In the genomic region with DNA sequence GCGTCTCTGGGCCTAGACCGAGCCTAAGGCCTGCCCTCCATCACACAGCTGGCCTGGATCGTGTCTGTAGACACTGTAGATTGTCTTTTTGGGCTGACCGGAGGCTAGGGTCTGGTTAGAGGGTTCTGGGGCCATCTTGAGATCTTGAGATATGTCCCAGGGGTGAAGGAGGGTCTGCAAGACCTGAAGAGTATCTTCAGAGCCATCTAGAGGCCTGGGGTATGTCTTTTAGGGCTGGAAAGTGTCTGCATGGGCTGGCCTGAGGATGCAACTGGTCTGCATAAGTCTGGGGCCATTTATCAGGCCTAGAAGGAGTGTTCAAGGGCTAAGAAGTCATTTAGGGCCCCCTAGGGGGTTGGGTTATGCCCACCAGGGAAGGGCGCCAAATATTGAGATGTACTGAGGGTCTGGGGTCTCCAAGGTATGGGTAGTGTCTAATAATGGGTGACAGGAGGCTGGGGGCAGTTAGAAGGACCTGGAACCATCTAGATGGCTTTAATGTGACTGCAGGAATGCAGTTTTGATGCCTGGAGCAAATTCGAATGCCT, we compare ENCODE assay signal across 8 cellular contexts. TPM values are rescaled to one million over a fixed set of nuclear protein-coding genes. Genes with fewer than 3 reads are reported as not detected.
DNase-seq lines count a peak whose midpoint lies in the region; ATAC-seq, FAIRE-seq and TF ChIP-seq lines count a peak whose summit lies in the region.

No MANE protein-coding gene starts in this region.

- TF ChIP-seq RAD21 in A549 (conservative IDR thresholded peaks at IDR 0.05 in 1 of 2, IDR thresholded peaks at IDR 0.05 in 1 of 2): no peak

- H3K27me3 ChIP-seq in HL-60 (ENCODE audit: insufficient read depth, poor library complexity, severe bottlenecking) (no peaks in the 10 kb centered on the region), brain microvascular endothelial cell (replicated peaks) (no peaks in the 10 kb centered on the region)

- peaks cover 9% of the 10 kb centered on the region for H3K36me3 Mint-ChIP-seq in mesothelial cell of epicardium

- no peak for TF ChIP-seq EP300 in A549 (IDR thresholded peaks at IDR 0.05)

- WGBS in A549 (ENCODE audit: missing lambda C conversion rate): 6% methylated on average over 4 of the region's 6 CpGs

- no peak for FAIRE-seq in A549 (lab: Jason Lieb, UNC)

- TF ChIP-seq POLR2A in A549 (IDR thresholded peaks at IDR 0.05; ENCODE audit: low read length): no peak

- H3K27ac ChIP-seq in A549 (peak overlapping the region; percentile 94 to 97), HL-60 (replicated peaks) (peak overlapping the region; percentile 88), brain microvascular endothelial cell (peak overlapping the region; percentile 84)

- TF ChIP-seq CTCF in A549 (IDR thresholded peaks at IDR 0.05): no peak
- no peak for TF ChIP-seq CTCF in HL-60 (IDR thresholded peaks at IDR 0.05; ENCODE audit: insufficient read depth, low read length)
- TF ChIP-seq CTCF in brain microvascular endothelial cell (IDR thresholded peaks at IDR 0.05; ENCODE audit: low read depth, low read length, missing control alignments): no peak
- TF ChIP-seq CTCF in mesothelial cell of epicardium (IDR thresholded peaks at IDR 0.05; ENCODE audit: unreplicated experiment): no peak

- peaks cover 52% of the 10 kb centered on the region for H3K4me1 Mint-ChIP-seq in mesothelial cell of epicardium

- no peak for ATAC-seq in A549

- DNase-seq in A549 (ENCODE audit: low read depth in 1 of 2, low spot score in 1 of 2): no peak
- no peak for DNase-seq in HL-60 (ENCODE audit: low read depth in 1 of 2, low spot score in 1 of 2)
- DNase-seq in brain microvascular endothelial cell: no peak
- no peak for DNase-seq in mesothelial cell of epicardium (ENCODE audit: low spot score in 2 of 2, unreplicated experiment in 2 of 2)
- DNase-seq in stimulated activated CD8-positive, alpha-beta memory T cell treated with anti-CD3 and anti-CD28 coated beads, Interleukin-4, amount 100 ng/mL, for 48 hours: no peak
- DNase-seq in HT-29 (ENCODE audit: low spot score): no peak
- DNase-seq in NCI-H1694 treated with DMSO at 0.1 percent for 48 hours (lab: John Stamatoyannopoulos, UW): no peak
- DNase-seq in NCI-H226: no peak

- peak overlapping the region; percentile 98 for H3K4me2 ChIP-seq in A549

- H3K9me3 Mint-ChIP-seq in mesothelial cell of epicardium: no peaks in the 10 kb centered on the region

- POLR2A ChIA-PET in A549 (lab: Yijun Ruan, JAX): interaction anchor here (0.6 to 3.9 kb wide), 16 partner anchors 8 to 208 kb away, joined by 3 to 45 read pairs (median 6); partner anchors contain the start of genes ALDH16A1, BCL2L12, IRF3 and NOSIP

- no peaks in the 10 kb centered on the region for H3K9me3 ChIP-seq in A549

- peaks cover 36% of the 10 kb centered on the region for H3K4me1 ChIP-seq in A549

- H3K4me3 ChIP-seq in A549 (peak overlapping the region; percentile 94), HL-60 (replicated peaks; ENCODE audit: insufficient read depth, low read length) (peak overlapping the region; percentile 96), brain microvascular endothelial cell (ENCODE audit: low read depth, low read length) (peak overlapping the region; percentile 100)

- peaks cover 16% of the 10 kb centered on the region for H3K36me3 ChIP-seq in brain microvascular endothelial cell (replicated peaks)

- H3K27ac Mint-ChIP-seq in mesothelial cell of epicardium: peak overlapping the region; percentile 99

- no peaks in the 10 kb centered on the region for H3K27me3 Mint-ChIP-seq in mesothelial cell of epicardium (ENCODE audit: low read depth)

- peak overlapping the region; percentile 97 for H3K4me3 Mint-ChIP-seq in mesothelial cell of epicardium

- CTCF ChIA-PET in A549 (lab: Yijun Ruan, JAX): interaction anchor here (0.6 to 12.4 kb wide), 7 partner anchors 17 to 139 kb away, joined by 3 to 134 read pairs (median 7); partner anchors contain the start of genes BCL2L12 and IRF3

- in situ Hi-C loops in brain microvascular endothelial cell (cut with HindIII; ENCODE audit: low pct_ligation_motif_present, low sequenced_read_pairs): no loop called here

TF ChIP-seq in A549, 52 proteins besides CTCF, POLR2A, EP300 and RAD21:
- TF ChIP-seq EHF (CRISPR knock-in tag; IDR thresholded peaks at IDR 0.05) (no peak), FOSL2 (IDR thresholded peaks at IDR 0.05) (no peak), FOSL2 (CRISPR knock-in tag; IDR thresholded peaks at IDR 0.05) (no peak), HOXB13 (CRISPR knock-in tag; IDR thresholded peaks at IDR 0.05; ENCODE audit: low read depth) (no peak), FOXS1 (CRISPR knock-in tag; IDR thresholded peaks at IDR 0.05) (no peak), PHF8 (IDR thresholded peaks at IDR 0.05; ENCODE audit: borderline replicate concordance, low read depth) (0 out of 2 replicates have a peak, but pooled peaks have one; percentile 22), POLR2AphosphoS2 (conservative IDR thresholded peaks at IDR 0.05; ENCODE audit: low read length) (no peak), FOSB (CRISPR knock-in tag; IDR thresholded peaks at IDR 0.05) (0 out of 2 replicates have a peak, but pooled peaks have one; percentile 38), NFE2L2 (conservative IDR thresholded peaks at IDR 0.05; ENCODE audit: low read length) (no peak), ZNF302 (CRISPR knock-in tag; IDR thresholded peaks at IDR 0.05) (no peak), RNF2 (IDR thresholded peaks at IDR 0.05; ENCODE audit: borderline replicate concordance, low read depth) (no peak), HOXA7 (CRISPR knock-in tag; IDR thresholded peaks at IDR 0.05) (0 out of 2 replicates have a peak, but pooled peaks have one; percentile 34), HOXB5 (CRISPR knock-in tag; IDR thresholded peaks at IDR 0.05) (no peak), ESRRA (IDR thresholded peaks at IDR 0.05; ENCODE audit: borderline replicate concordance, low read length) (no peak), JUN (IDR thresholded peaks at IDR 0.05) (no peak), CHD2 (IDR thresholded peaks at IDR 0.05; ENCODE audit: low read length, partially characterized antibody) (no peak), BHLHE40 (IDR thresholded peaks at IDR 0.05; ENCODE audit: low read depth, low read length) (no peak), RARB (CRISPR knock-in tag; IDR thresholded peaks at IDR 0.05) (no peak), EHMT2 (IDR thresholded peaks at IDR 0.05; ENCODE audit: low read depth) (no peak), ZSCAN20 (CRISPR knock-in tag; IDR thresholded peaks at IDR 0.05) (no peak)

RNA-seq across cellular contexts. Expression of gene SCAF1, which starts 0.6 kb away (rescaled TPM):
- polyA plus RNA-seq in A549 (2011; rRNA removed): 4.0 and 6.1 TPM in 2 replicates
- polyA plus RNA-seq in A549 (2012; cell fraction: cytosol; rRNA removed): 19.9 and 23.2 TPM in 2 replicates
- 46.7 and 82.1 TPM in 2 replicates for polyA plus RNA-seq in A549 (2012; cell fraction: nucleus; rRNA removed)
- 41.0 to 47.9 TPM (median 47.2 TPM) in 3 replicates for polyA plus RNA-seq in A549 (2017; fragmentation: RNase III; extraction: RNeasy Plus Mini Kit Qiagen cat#74134 plus additional on column Dnase treatment)
- polyA minus RNA-seq in A549 (2011; rRNA and poly(A)+ RNA removed): 2.1 and 5.1 TPM in 2 replicates
- total RNA-seq in mesothelial cell of epicardium: 87.3 to 89.9 TPM (median 88.9 TPM) in 3 replicates
- 58.6 and 67.6 TPM in 2 replicates for total RNA-seq in HT-29 (2014; rRNA removed; shearing (Covaris generic))

RNA-seq across cellular contexts. Expression of gene RRAS, which starts 2.6 kb away (rescaled TPM):
- polyA plus RNA-seq in A549 (2011; rRNA removed) (45.9 and 47.6 TPM in 2 replicates), A549 (2017; fragmentation: RNase III; extraction: RNeasy Plus Mini Kit Qiagen cat#74134 plus additional on column Dnase treatment) (49.2 to 55.4 TPM (median 50.2 TPM) in 3 replicates)
- polyA plus RNA-seq in A549 (2012; cell fraction: cytosol; rRNA removed): 217 and 248 TPM in 2 replicates
- polyA plus RNA-seq in A549 (2012; cell fraction: nucleus; rRNA removed): 168 and 175 TPM in 2 replicates
- polyA minus RNA-seq in A549 (2011; rRNA and poly(A)+ RNA removed): 33.7 and 42.6 TPM in 2 replicates
- total RNA-seq in mesothelial cell of epicardium: 26.0 to 28.6 TPM (median 26.9 TPM) in 3 replicates
- 33.1 and 45.2 TPM in 2 replicates for total RNA-seq in HT-29 (2014; rRNA removed; shearing (Covaris generic))

RNA-seq across cellular contexts. Expression of gene IRF3, which starts 23.1 kb away (rescaled TPM):
- polyA plus RNA-seq in A549 (2011; rRNA removed) (54.0 and 68.6 TPM in 2 replicates), A549 (2017; fragmentation: RNase III; extraction: RNeasy Plus Mini Kit Qiagen cat#74134 plus additional on column Dnase treatment) (88.5 to 114 TPM (median 103 TPM) in 3 replicates)
- 167 and 169 TPM in 2 replicates for polyA plus RNA-seq in A549 (2012; cell fraction: cytosol; rRNA removed)
- polyA plus RNA-seq in A549 (2012; cell fraction: nucleus; rRNA removed): 340 and 393 TPM in 2 replicates
- polyA minus RNA-seq in A549 (2011; rRNA and poly(A)+ RNA removed): 54.0 and 55.5 TPM in 2 replicates
- 89.4 to 101 TPM (median 95.0 TPM) in 3 replicates for total RNA-seq in mesothelial cell of epicardium
- total RNA-seq in HT-29 (2014; rRNA removed; shearing (Covaris generic)): 380 and 432 TPM in 2 replicates

RNA-seq across cellular contexts. Expression of gene BCL2L12, which starts 23.2 kb away (rescaled TPM):
- polyA plus RNA-seq in A549 (2011; rRNA removed): 26.6 and 29.2 TPM in 2 replicates
- 108 and 134 TPM in 2 replicates for polyA plus RNA-seq in A549 (2012; cell fraction: cytosol; rRNA removed)
- 106 and 112 TPM in 2 replicates for polyA plus RNA-seq in A549 (2012; cell fraction: nucleus; rRNA removed)
- polyA plus RNA-seq in A549 (2017; fragmentation: RNase III; extraction: RNeasy Plus Mini Kit Qiagen cat#74134 plus additional on column Dnase treatment): 47.8 to 53.0 TPM (median 48.6 TPM) in 3 replicates
- polyA minus RNA-seq in A549 (2011; rRNA and poly(A)+ RNA removed): 10.0 and 18.9 TPM in 2 replicates
- total RNA-seq in mesothelial cell of epicardium: 44.5 to 46.0 TPM (median 44.7 TPM) in 3 replicates
- total RNA-seq in HT-29 (2014; rRNA removed; shearing (Covaris generic)): 78.2 and 100 TPM in 2 replicates

RNA-seq across cellular contexts. Expression of gene PRMT1, which starts 34.5 kb away (rescaled TPM):
- polyA plus RNA-seq in A549 (2011; rRNA removed) (440 and 504 TPM in 2 replicates), A549 (2017; fragmentation: RNase III; extraction: RNeasy Plus Mini Kit Qiagen cat#74134 plus additional on column Dnase treatment) (488 to 516 TPM (median 500 TPM) in 3 replicates)
- 1,179 and 1,259 TPM in 2 replicates for polyA plus RNA-seq in A549 (2012; cell fraction: cytosol; rRNA removed)
- polyA plus RNA-seq in A549 (2012; cell fraction: nucleus; rRNA removed): 1,370 and 1,606 TPM in 2 replicates
- 965 and 1,007 TPM in 2 replicates for polyA minus RNA-seq in A549 (2011; rRNA and poly(A)+ RNA removed)
- total RNA-seq in mesothelial cell of epicardium: 273 to 283 TPM (median 280 TPM) in 3 replicates
- total RNA-seq in HT-29 (2014; rRNA removed; shearing (Covaris generic)): 922 and 995 TPM in 2 replicates
